ENCODE assay signal across 19 cellular contexts in the genomic region with DNA sequence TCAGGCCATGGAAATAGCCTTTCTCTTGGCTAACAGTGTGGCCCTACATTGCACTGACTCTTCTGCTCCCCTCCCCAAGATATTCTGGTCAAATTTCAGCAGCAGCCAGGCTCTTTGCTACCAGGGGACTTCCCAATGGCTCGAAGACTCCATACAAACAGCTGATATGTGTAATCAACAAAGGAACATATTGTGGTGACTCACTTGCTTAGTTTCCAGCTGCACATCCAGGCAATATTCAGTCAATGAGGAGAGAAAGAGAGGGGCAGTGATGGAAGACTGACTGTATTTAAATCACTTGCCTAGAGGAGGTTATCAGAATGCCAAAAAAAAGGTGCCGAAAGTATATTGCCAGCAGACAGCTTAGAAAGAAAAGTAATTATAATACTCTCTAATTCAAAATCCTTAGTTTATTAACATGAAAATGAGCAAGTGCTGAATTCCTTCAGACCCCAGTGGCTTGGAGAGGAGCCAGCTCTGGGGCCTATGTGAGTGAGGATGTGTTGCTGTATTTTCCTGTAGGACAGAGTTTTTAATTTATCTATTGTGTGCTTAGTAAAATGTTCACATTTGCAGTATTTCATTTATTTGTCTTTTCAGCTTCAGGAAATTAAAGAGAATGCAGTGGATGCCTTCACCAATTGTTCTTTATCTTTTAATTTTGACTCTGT.
DNase-seq lines count a peak whose midpoint lies in the region; ATAC-seq and TF ChIP-seq lines count a peak whose summit lies in the region.
"Had no signal": no experiment of that assay in that cellular context is flagged by ENCODE, and none has a peak within 500 bp of the region (broad histone marks: within the 10 kb centered on the region; RNA-seq: fewer than 3 reads in every experiment).

No MANE protein-coding gene starts in this region.

- ATAC-seq in GM18520 (IDR thresholded peaks at IDR 0.05; ENCODE audit: unreplicated experiment): no peak
- ATAC-seq: GM12878 had no signal

- H3K27me3 ChIP-seq in fibroblast of lung (ENCODE audit: control insufficient read depth, insufficient read depth, low read length): no peaks in the 10 kb centered on the region
- H3K27me3 ChIP-seq in neural progenitor cell: no peaks in the 10 kb centered on the region
- H3K27me3 ChIP-seq: ascending aorta had no signal

- H3K27ac ChIP-seq in fibroblast of lung (ENCODE audit: insufficient read depth, low read length): no peak overlapping the region
- no peak overlapping the region for H3K27ac ChIP-seq in neural progenitor cell
- H3K27ac ChIP-seq: ascending aorta, HL-60 had no signal

- H3K9me3 ChIP-seq in fibroblast of lung (ENCODE audit: control insufficient read depth, insufficient read depth, low read depth, low read length) (no peaks in the 10 kb centered on the region), neural progenitor cell (ENCODE audit: low read depth) (no peaks in the 10 kb centered on the region)
- H3K9me3 ChIP-seq: ascending aorta had no signal

- H3F3A ChIP-seq in neural progenitor cell (ENCODE audit: low read depth): no peaks in the 10 kb centered on the region

- no peak overlapping the region for H3K4me3 Mint-ChIP-seq in neural progenitor cell
- H3K4me3 Mint-ChIP-seq: activated naive CD4-positive, alpha-beta T cell treated with anti-CD3 and anti-CD28 coated beads, Interleukin-2, amount 10 ng/mL, durations not matched to agents 7 days and 5 days had no signal

- no peak overlapping the region for H3K9ac ChIP-seq in fibroblast of lung (ENCODE audit: insufficient read depth, low read length)
- H3K9ac ChIP-seq in neural progenitor cell: no peak overlapping the region

- H3K4me1 ChIP-seq in fibroblast of lung (ENCODE audit: control insufficient read depth, extremely low read depth, insufficient read depth, low read length) (no peaks in the 10 kb centered on the region), neural progenitor cell (no peaks in the 10 kb centered on the region)
- H3K4me1 ChIP-seq: ascending aorta had no signal

- H4K20me1 ChIP-seq in fibroblast of lung (ENCODE audit: control insufficient read depth, extremely low read depth, insufficient read depth, low read length): no peaks in the 10 kb centered on the region
- no peaks in the 10 kb centered on the region for H4K20me1 ChIP-seq in neural progenitor cell (ENCODE audit: low read depth)

- H3K27ac Mint-ChIP-seq in neural progenitor cell: peak overlapping the region; percentile 4
- H3K27ac Mint-ChIP-seq: activated naive CD4-positive, alpha-beta T cell treated with anti-CD3 and anti-CD28 coated beads, Interleukin-2, amount 10 ng/mL, durations not matched to agents 7 days and 5 days had no signal

- H3K4me3 ChIP-seq in fibroblast of lung (replicated peaks in 1 of 4; ENCODE audit: control extremely low read depth in 1 of 4, insufficient read depth in 1 of 4, low read depth in 3 of 4, low read length in 4 of 4): no peak overlapping the region
- H3K4me3 ChIP-seq in neural progenitor cell: no peak overlapping the region
- H3K4me3 ChIP-seq: ascending aorta, GM12878 had no signal

- DNase-seq in Daoy (ENCODE audit: low read depth): peak; percentile 48
- DNase-seq in OCI-M1 (lab: John Stamatoyannopoulos, UW): peak; percentile 3
- DNase-seq in fibroblast of lung (ENCODE audit: low read depth in 2 of 2): peak; percentile 28 to 70
- no peak for DNase-seq in neural progenitor cell (ENCODE audit: low spot score)
- no peak for DNase-seq in GM19240 (ENCODE audit: insufficient read length, low spot score)
- DNase-seq in NCI-H748 treated with DMSO at 0.1 percent for 48 hours (lab: John Stamatoyannopoulos, UW): no peak
- no peak for DNase-seq in HPDE6-E6E7 (ENCODE audit: extremely low spot score)
- DNase-seq: activated CD4-positive, alpha-beta T cell treated with anti-CD3 and anti-CD28 coated beads, Interleukin-2, amount 50 U/mL, for 4 hours; activated naive CD4-positive, alpha-beta T cell treated with anti-CD3 and anti-CD28 coated beads, Interleukin-2, amount 10 ng/mL, durations not matched to agents 7 days and 5 days; Calu3; KG1; NCI-H1105 treated with DMSO at 0.1 percent for 48 hours; NCI-H2171; stimulated activated CD4-positive, alpha-beta T cell treated with anti-CD3 and anti-CD28 coated beads, Interleukin-4, amount 100 ng/mL, for 1 hour; stimulated activated CD8-positive, alpha-beta memory T cell treated with anti-CD3 and anti-CD28 coated beads, Interleukin-4, amount 100 ng/mL, for 48 hours had no signal

- H3K4me2 ChIP-seq in fibroblast of lung (ENCODE audit: extremely low read depth, insufficient read depth, low read length) (no peak overlapping the region), neural progenitor cell (no peak overlapping the region)

- H2AFZ ChIP-seq in fibroblast of lung (ENCODE audit: low read length) (no peak overlapping the region), neural progenitor cell (replicated peaks) (no peak overlapping the region)

- H3K79me2 ChIP-seq in fibroblast of lung (ENCODE audit: control insufficient read depth, insufficient read depth, low read length) (no peaks in the 10 kb centered on the region), neural progenitor cell (ENCODE audit: low read depth) (no peaks in the 10 kb centered on the region)

- H3K27me3 Mint-ChIP-seq in neural progenitor cell (ENCODE audit: insufficient read depth, low read depth): no peaks in the 10 kb centered on the region
- H3K27me3 Mint-ChIP-seq: activated naive CD4-positive, alpha-beta T cell treated with anti-CD3 and anti-CD28 coated beads, Interleukin-2, amount 10 ng/mL, durations not matched to agents 7 days and 5 days had no signal

- H3K36me3 ChIP-seq in fibroblast of lung (ENCODE audit: control insufficient read depth, insufficient read depth, low read length): no peaks in the 10 kb centered on the region
- no peaks in the 10 kb centered on the region for H3K36me3 ChIP-seq in neural progenitor cell
- H3K36me3 ChIP-seq: ascending aorta had no signal

- peaks cover 2% of the 10 kb centered on the region for H3K9me3 Mint-ChIP-seq in neural progenitor cell
- H3K9me3 Mint-ChIP-seq: activated naive CD4-positive, alpha-beta T cell treated with anti-CD3 and anti-CD28 coated beads, Interleukin-2, amount 10 ng/mL, durations not matched to agents 7 days and 5 days had no signal

- H3K36me3 Mint-ChIP-seq in neural progenitor cell: peaks cover 1% of the 10 kb centered on the region
- H3K36me3 Mint-ChIP-seq: activated naive CD4-positive, alpha-beta T cell treated with anti-CD3 and anti-CD28 coated beads, Interleukin-2, amount 10 ng/mL, durations not matched to agents 7 days and 5 days had no signal

- TF ChIP-seq CTCF in fibroblast of lung (conservative IDR thresholded peaks at IDR 0.05 in 1 of 2, IDR thresholded peaks at IDR 0.05 in 1 of 2; ENCODE audit: low read depth in 1 of 2, low read length in 2 of 2) (no peak), neural progenitor cell (IDR thresholded peaks at IDR 0.05) (no peak)

- peaks cover 32% of the 10 kb centered on the region for H3K4me1 Mint-ChIP-seq in neural progenitor cell
- H3K4me1 Mint-ChIP-seq: activated naive CD4-positive, alpha-beta T cell treated with anti-CD3 and anti-CD28 coated beads, Interleukin-2, amount 10 ng/mL, durations not matched to agents 7 days and 5 days had no signal

Comparison
In these comparisons a context has a peak if more than half of its experiments do, and no peak if none do; other contexts are left out.
1. DNase-seq: peak in Daoy (single experiment), OCI-M1 (single experiment) and fibroblast of lung (2 of 2); none in neural progenitor cell (single experiment), GM19240 (single experiment), NCI-H748 treated with DMSO at 0.1 percent for 48 hours (single experiment) and HPDE6-E6E7 (single experiment).